16 cellular contexts compared by ENCODE assay signal in the genomic region with DNA sequence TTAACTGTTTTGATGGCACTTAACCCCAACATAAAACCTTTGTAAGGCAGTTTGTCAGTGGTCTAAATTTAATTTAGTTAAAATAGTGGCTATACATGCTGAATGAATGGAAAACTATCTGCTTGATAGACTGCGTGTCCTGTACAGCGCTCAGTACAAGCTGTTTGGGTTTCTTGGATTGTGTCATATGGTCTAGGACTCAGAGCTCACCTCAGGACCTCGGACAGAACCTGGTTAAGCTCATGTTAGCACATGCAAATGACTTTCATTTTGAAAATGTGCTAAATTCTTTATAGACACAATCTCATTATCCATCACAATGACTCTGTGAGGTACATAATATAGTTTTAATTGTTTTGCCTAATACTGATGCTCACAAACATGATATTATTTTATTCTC. TPM values are rescaled to one million over a fixed set of nuclear protein-coding genes. Genes with fewer than 3 reads are reported as not detected.
"Had no signal": no experiment of that assay in that cellular context is flagged by ENCODE, and none has a peak within 500 bp of the region (broad histone marks: within the 10 kb centered on the region; RNA-seq: fewer than 3 reads in every experiment).

No MANE protein-coding gene starts in this region.

- H3K27me3 ChIP-seq: tibial nerve had no signal

- ATAC-seq: mucosa of descending colon; natural killer cell; right cardiac atrium; stimulated activated memory B cell treated with anti-CD40 and anti-IgM and Interleukin-4, amounts not matched to agents 10 μg/mL and 1 μg/mL and 100 μg/mL, for 72 hours had no signal

- H3K4me3 ChIP-seq: lung, mucosa of descending colon, tibial nerve had no signal

- H3K36me3 ChIP-seq: tibial nerve had no signal

- DNase-seq: activated CD4-positive, alpha-beta memory T cell treated with anti-CD3 and anti-CD28 coated beads for 36 hours; activated gamma-delta T cell; activated T-cell treated with anti-CD3 and anti-CD28 coated beads, Interleukin-2, amount 50 U/mL, for 48 hours; cortex of kidney; effector memory CD4-positive, alpha-beta T cell; kidney glomerular epithelial cell; mucosa of descending colon; natural killer cell; posterior cingulate gyrus; right cardiac atrium; T-helper 9 cell had no signal

- H3K9me3 ChIP-seq: mucosa of descending colon, tibial nerve had no signal

- H3K27ac ChIP-seq: epithelial cell of prostate, tibial nerve, VCaP had no signal

- H3K4me1 ChIP-seq: tibial nerve had no signal

RNA-seq across cellular contexts. Expression of a gene that starts 55.7 kb away (rescaled TPM):
- total RNA-seq: activated CD4-positive, alpha-beta memory T cell treated with anti-CD3 and anti-CD28 coated beads for 36 hours; natural killer cell had no signal
